In genomic region chr10:89613582-89613981, GRCh38 we compare ENCODE assay signal across 27 cellular contexts. TPM values are rescaled to one million over a fixed set of nuclear protein-coding genes. Genes with fewer than 3 reads are reported as not detected.
A peak's percentile ranks its signal among the peaks of the same experiment; 100 is the strongest.
DNase-seq lines count a peak whose midpoint lies in the region; ATAC-seq, FAIRE-seq and TF ChIP-seq lines count a peak whose summit lies in the region.
"Had no signal": no experiment of that assay in that cellular context is flagged by ENCODE, and none has a peak within 500 bp of the region (broad histone marks: within the 10 kb centered on the region; RNA-seq: fewer than 3 reads in every experiment).

No MANE protein-coding gene starts in this region.

- CTCF ChIA-PET in HepG2 (lab: Yijun Ruan, JAX; ENCODE audit: low intra/inter-chr PET ratio, low total read pairs) = no interaction called here
- CTCF ChIA-PET in MCF 10A (lab: Yijun Ruan, JAX) = no interaction called here

- BruUV-seq in HepG2 (replicated peaks; lab: Mats Ljungman, UMichigan) (no TSS peak), MCF 10A (replicated peaks; lab: Mats Ljungman, UMichigan) (no TSS peak)

- no peak overlapping the region for H3K4me3 Mint-ChIP-seq in MCF 10A (ENCODE audit: unreplicated experiment)
- H3K4me3 Mint-ChIP-seq in neural progenitor cell = no peak overlapping the region
- H3K4me3 Mint-ChIP-seq: GM23338, HFFc6 had no signal

- DNase-seq in HepG2 (ENCODE audit: low spot score) (no peak), choroid plexus epithelial cell (ENCODE audit: low read depth) (peak; percentile 77), iris pigment epithelial cell (ENCODE audit: low read depth) (peak; percentile 59), MCF 10A (ENCODE audit: unreplicated experiment) (no peak), C1 segment of cervical spinal cord (lab: John Stamatoyannopoulos, UW) (no peak), erythroblast (lab: John Stamatoyannopoulos, UW) (no peak), neural progenitor cell (ENCODE audit: low spot score) (no peak)
- DNase-seq: 8988T, ACHN, BE2C, DMS79 treated with DMSO at 0.1 percent for 48 hours, GF-D8, HFFc6, KG1, MM.1S, NCI-H2029, NCI-H446, NCI-H524 treated with DMSO at 0.1 percent for 48 hours, NCI-H774, Right ventricle myocardium superior, RPMI8226 had no signal

- TF ChIP-seq EP300 in HepG2 (IDR thresholded peaks at IDR 0.05; ENCODE audit: low read depth in 2 of 2, low read length in 2 of 2) (no peak), HepG2 (CRISPR knock-in tag; IDR thresholded peaks at IDR 0.05; ENCODE audit: borderline replicate concordance) (no peak)

- intact Hi-C loops in HepG2 (cut with micrococcal nuclease; ENCODE audit: unreplicated experiment) = no loop called here
- intact Hi-C loops in MCF 10A (cut with micrococcal nuclease) = no loop called here

- no peak overlapping the region for H3K4me2 ChIP-seq in HepG2 (ENCODE audit: low read depth, low read length)
- no peak overlapping the region for H3K4me2 ChIP-seq in neural progenitor cell
- H3K4me2 ChIP-seq: GM23338 had no signal

- TF ChIP-seq POLR2A in HepG2 (IDR thresholded peaks at IDR 0.05; ENCODE audit: insufficient read depth in 1 of 2, low read depth in 2 of 2, low read length in 2 of 2) (no peak), erythroblast (IDR thresholded peaks at IDR 0.05; ENCODE audit: low read length) (no peak)

- H3K27me3 Mint-ChIP-seq in MCF 10A (ENCODE audit: insufficient read depth, unreplicated experiment) (no peaks in the 10 kb centered on the region), neural progenitor cell (ENCODE audit: insufficient read depth, low read depth) (no peaks in the 10 kb centered on the region)

- WGBS in liver = 45% methylated on average over 3 of the region's 3 CpGs
- 81% methylated on average over 3 of the region's 3 CpGs for whole genome bisulfite sequencing in HepG2 (ENCODE audit: low lambda C conversion rate)

- H3K36me3 ChIP-seq in liver (ENCODE audit: control insufficient read depth in 4 of 4, insufficient read depth in 3 of 4, low read depth in 1 of 4, low read length in 3 of 4) = peaks cover 3 to 16% (median 14%) of the 10 kb centered on the region in 4 donors
- H3K36me3 ChIP-seq in HepG2 (replicated peaks in 1 of 2; ENCODE audit: control insufficient read depth in 1 of 2, insufficient read depth in 2 of 2, low read length in 2 of 2) = peaks cover 7 to 32% of the 10 kb centered on the region in 2 experiments
- peaks cover 11% of the 10 kb centered on the region for H3K36me3 ChIP-seq in neural progenitor cell

- H3K4me1 Mint-ChIP-seq in MCF 10A (ENCODE audit: insufficient read depth, unreplicated experiment) (peaks cover 3% of the 10 kb centered on the region), neural progenitor cell (peaks cover 3% of the 10 kb centered on the region)

- H2AFZ ChIP-seq in HepG2 (ENCODE audit: low read length) (no peak overlapping the region), neural progenitor cell (replicated peaks) (no peak overlapping the region)
- H2AFZ ChIP-seq: GM23338 had no signal

- TF ChIP-seq CTCF in liver (IDR thresholded peaks at IDR 0.05; ENCODE audit: low read depth, low read length, missing input control) = no peak
- TF ChIP-seq CTCF in HepG2 (CRISPR knock-in tag; IDR thresholded peaks at IDR 0.05) = no peak
- no peak for TF ChIP-seq CTCF in choroid plexus epithelial cell (conservative IDR thresholded peaks at IDR 0.05; ENCODE audit: low read depth, low read length)
- TF ChIP-seq CTCF in MCF 10A (IDR thresholded peaks at IDR 0.05; ENCODE audit: unreplicated experiment) = no peak
- TF ChIP-seq CTCF in neural progenitor cell (IDR thresholded peaks at IDR 0.05) = no peak

- TF ChIP-seq RAD21 in liver (IDR thresholded peaks at IDR 0.05) (peak in 1 of 2 donors; percentile 20), HepG2 (CRISPR knock-in tag; IDR thresholded peaks at IDR 0.05) (no peak)

- no peaks in the 10 kb centered on the region for H3K9me3 ChIP-seq in liver (ENCODE audit: control insufficient read depth in 4 of 4, low read length in 3 of 4)
- no peaks in the 10 kb centered on the region for H3K9me3 ChIP-seq in HepG2 (ENCODE audit: low read length)
- no peaks in the 10 kb centered on the region for H3K9me3 ChIP-seq in neural progenitor cell (ENCODE audit: low read depth)
- H3K9me3 ChIP-seq: BE2C, HAP-1, SJSA1 had no signal

- peaks cover 0 to 7% (median 3%) of the 10 kb centered on the region in 4 donors for H3K4me1 ChIP-seq in liver (ENCODE audit: control insufficient read depth in 4 of 4, insufficient read depth in 4 of 4, low read length in 3 of 4)
- H3K4me1 ChIP-seq in HepG2 (ENCODE audit: insufficient read depth, low read length) = peaks cover 30% of the 10 kb centered on the region
- H3K4me1 ChIP-seq in neural progenitor cell = peaks cover 13% of the 10 kb centered on the region
- H3K4me1 ChIP-seq: BE2C, HAP-1 had no signal

- no peak for ATAC-seq in HepG2
- ATAC-seq: GM23338 had no signal

- H3K27ac ChIP-seq in liver (ENCODE audit: low read depth in 1 of 2, low read length in 2 of 2) (no peak overlapping the region), HepG2 (ENCODE audit: extremely low read length, insufficient read depth, low read length) (no peak overlapping the region), neural progenitor cell (no peak overlapping the region)
- H3K27ac ChIP-seq: SJSA1 had no signal

- H3K36me3 Mint-ChIP-seq in MCF 10A (ENCODE audit: insufficient read depth, unreplicated experiment) (peaks cover 22% of the 10 kb centered on the region), neural progenitor cell (peaks cover 47% of the 10 kb centered on the region)

- H3F3A ChIP-seq in neural progenitor cell (ENCODE audit: low read depth) = peaks cover 3% of the 10 kb centered on the region

- in situ Hi-C loops in HepG2 (cut with HindIII; ENCODE audit: extremely low pct_ligation_motif_present, low pct_unique_long_range_greater_than_20kb) = no loop called here

- no peak for FAIRE-seq in HepG2 (lab: Jason Lieb, UNC)
- FAIRE-seq: GM12891, HTR-8/SVneo had no signal

- H3K9ac ChIP-seq in liver (ENCODE audit: low read depth in 1 of 2, low read length in 2 of 2) = no peak overlapping the region
- H3K9ac ChIP-seq in HepG2 (ENCODE audit: insufficient read depth, low read depth, low read length) = no peak overlapping the region
- no peak overlapping the region for H3K9ac ChIP-seq in neural progenitor cell

- H3K9me3 Mint-ChIP-seq in MCF 10A (ENCODE audit: unreplicated experiment) = no peaks in the 10 kb centered on the region
- H3K9me3 Mint-ChIP-seq in neural progenitor cell = peaks cover 3% of the 10 kb centered on the region
- H3K9me3 Mint-ChIP-seq: HFFc6 had no signal

- no peak overlapping the region for H3K4me3 ChIP-seq in liver (ENCODE audit: low read depth in 1 of 3, low read length in 3 of 3)
- no peak overlapping the region for H3K4me3 ChIP-seq in HepG2 (replicated peaks in 1 of 3; ENCODE audit: insufficient read depth in 1 of 3, low read depth in 2 of 3, low read length in 3 of 3)
- H3K4me3 ChIP-seq in choroid plexus epithelial cell (ENCODE audit: low read depth, low read length) = no peak overlapping the region
- H3K4me3 ChIP-seq in neural progenitor cell = no peak overlapping the region
- H3K4me3 ChIP-seq: GM23338, HAP-1, SJSA1 had no signal

- no peak overlapping the region for H3K27ac Mint-ChIP-seq in MCF 10A (ENCODE audit: low read depth, unreplicated experiment)
- H3K27ac Mint-ChIP-seq in neural progenitor cell = no peak overlapping the region
- H3K27ac Mint-ChIP-seq: GM23338, HFFc6 had no signal

- POLR2A ChIA-PET in HepG2 (lab: Yijun Ruan, JAX) (no interaction called here), MCF 10A (lab: Yijun Ruan, JAX) (interaction anchor here (0.7 kb wide), 1 partner anchor 24 kb away, joined by 3 read pairs; no protein-coding TSS in a partner anchor)

- H4K20me1 ChIP-seq in HepG2 (ENCODE audit: insufficient read depth, low read length) (no peaks in the 10 kb centered on the region), neural progenitor cell (ENCODE audit: low read depth) (peaks cover 7% of the 10 kb centered on the region)

- H3K79me2 ChIP-seq in HepG2 (ENCODE audit: insufficient read depth, low read length) = peaks cover 12% of the 10 kb centered on the region
- H3K79me2 ChIP-seq in neural progenitor cell (ENCODE audit: low read depth) = peaks cover 63% of the 10 kb centered on the region

- H3K27me3 ChIP-seq in liver (ENCODE audit: control insufficient read depth in 4 of 4, insufficient read depth in 4 of 4, low read length in 3 of 4) = no peaks in the 10 kb centered on the region
- no peaks in the 10 kb centered on the region for H3K27me3 ChIP-seq in HepG2 (ENCODE audit: control insufficient read depth in 1 of 2, insufficient read depth in 2 of 2, low read length in 2 of 2)
- no peaks in the 10 kb centered on the region for H3K27me3 ChIP-seq in neural progenitor cell
- H3K27me3 ChIP-seq: BE2C, SJSA1 had no signal

TF ChIP-seq in liver, 16 proteins besides CTCF, POLR2A, EP300 and RAD21 (continues in another document):
- no peak for TF ChIP-seq EGR1 (IDR thresholded peaks at IDR 0.05; ENCODE audit: low read depth in 2 of 2)

RNA-seq across cellular contexts. Expression of gene PANK1, which starts 31.5 kb away (rescaled TPM):
- total RNA-seq in liver (100 to 1,000 TPM in 1 of 2 donors, 10 to 100 TPM in 1; 50.8 to 105 TPM), HepG2 (2016; rRNA removed; fragmentation: Illumina TruSeq; extraction: Trizol) (33.3 and 46.5 TPM in 2 replicates), MCF 10A (2022) (4.7 and 6.1 TPM in 2 replicates), neural progenitor cell (ENCODE audit: low replicate concordance) (38.0 and 49.0 TPM in 2 replicates)
- polyA plus RNA-seq in liver (10 to 100 TPM; 30.0 to 38.6 TPM), HepG2 (2011; rRNA removed) (15.6 and 18.2 TPM in 2 replicates)
- total RNA-seq in HepG2 (2016; cell fraction: cytosol; rRNA removed; fragmentation: Illumina TruSeq; extraction: Trizol; ENCODE audit: low read depth) = 6.8 and 8.5 TPM in 2 replicates
- 34.1 and 46.4 TPM in 2 replicates for total RNA-seq in HepG2 (2016; cell fraction: insoluble cytoplasmic fraction; rRNA removed; fragmentation: Illumina TruSeq; extraction: Trizol)
- total RNA-seq in HepG2 (2016; cell fraction: membrane; rRNA removed; fragmentation: Illumina TruSeq; extraction: Trizol) = 25.9 and 26.8 TPM in 2 replicates
- 25.0 and 33.6 TPM in 2 replicates for total RNA-seq in HepG2 (2016; cell fraction: nucleus; rRNA removed; fragmentation: Illumina TruSeq; extraction: Trizol)
- 10.3 and 15.1 TPM in 2 replicates for polyA plus RNA-seq in HepG2 (2011; cell fraction: cytosol; rRNA removed)
- polyA plus RNA-seq in HepG2 (2011; cell fraction: nucleus; rRNA removed) = 4.2 and 6.1 TPM in 2 replicates
- polyA plus RNA-seq in HepG2 (2012) = 15.3 and 17.5 TPM in 2 replicates
- polyA plus RNA-seq in HepG2 (2016; cell fraction: cytosol; fragmentation: Illumina TruSeq; extraction: Trizol; ENCODE audit: low read depth) = 5.7 and 6.2 TPM in 2 replicates
- polyA plus RNA-seq in HepG2 (2016; cell fraction: insoluble cytoplasmic fraction; fragmentation: Illumina TruSeq; extraction: Trizol; ENCODE audit: low read depth) = 43.3 and 44.9 TPM in 2 replicates
- polyA plus RNA-seq in HepG2 (2016; cell fraction: membrane; fragmentation: Illumina TruSeq; extraction: Trizol; ENCODE audit: low read depth) = 17.9 and 18.2 TPM in 2 replicates
- 22.4 and 26.9 TPM in 2 replicates for polyA plus RNA-seq in HepG2 (2016; cell fraction: nucleus; fragmentation: Illumina TruSeq; extraction: Trizol; ENCODE audit: insufficient read depth, low read depth)
- polyA minus RNA-seq in HepG2 (2011; rRNA and poly(A)+ RNA removed; ENCODE audit: low replicate concordance) = 15.5 and 17.6 TPM in 2 replicates
- polyA minus RNA-seq in HepG2 (2011; cell fraction: cytosol; rRNA and poly(A)+ RNA removed) = 15.5 and 15.7 TPM in 2 replicates
- 18.3 and 31.2 TPM in 2 replicates for polyA minus RNA-seq in HepG2 (2011; cell fraction: nucleus; rRNA and poly(A)+ RNA removed)

Comparison
In these comparisons a context has a peak if more than half of its experiments do, and no peak if none do; other contexts are left out.
1. DNase-seq: peak in choroid plexus epithelial cell (single experiment) and iris pigment epithelial cell (single experiment); none in HepG2 (single experiment), MCF 10A (single experiment), C1 segment of cervical spinal cord (0 of 14), erythroblast (0 of 2) and neural progenitor cell (single experiment).